Comparison of ENCODE assay signal across 9 cellular contexts in genomic region chr20:18813483-18813882, GRCh38. TPM values are rescaled to one million over a fixed set of nuclear protein-coding genes. Genes with fewer than 3 reads are reported as not detected.
"Had no signal": no experiment of that assay in that cellular context is flagged by ENCODE, and none has a peak within 500 bp of the region (broad histone marks: within the 10 kb centered on the region; RNA-seq: fewer than 3 reads in every experiment).

SCP2D1 (plus strand) TSS chr20:18813783; CDS start chr20:18813816, 33 bp downstream.

- H3K4me3 ChIP-seq: K562 had no signal

- ATAC-seq: HepG2, K562 had no signal

- H3K9ac ChIP-seq: KMS-11 had no signal

- DNase-seq: IMR-90, KBM-7, KG1 had no signal

- H3K27ac ChIP-seq: HL-60, KMS-11 had no signal

- H3K4me2 ChIP-seq: KMS-11 had no signal

- H3K4me3 Mint-ChIP-seq: IgD-negative memory B cell had no signal

- H3K4me1 Mint-ChIP-seq: IgD-negative memory B cell had no signal

- H3K27me3 Mint-ChIP-seq: IgD-negative memory B cell had no signal

RNA-seq across cellular contexts. Expression of gene SCP2D1, which starts in this region (rescaled TPM):
- total RNA-seq: HepG2, HT1080, IMR-90, K562 had no signal
- polyA plus RNA-seq: HepG2, IgD-negative memory B cell, IMR-90, K562 had no signal
